ENCODE assay signal across 8 cellular contexts in the genomic region with DNA sequence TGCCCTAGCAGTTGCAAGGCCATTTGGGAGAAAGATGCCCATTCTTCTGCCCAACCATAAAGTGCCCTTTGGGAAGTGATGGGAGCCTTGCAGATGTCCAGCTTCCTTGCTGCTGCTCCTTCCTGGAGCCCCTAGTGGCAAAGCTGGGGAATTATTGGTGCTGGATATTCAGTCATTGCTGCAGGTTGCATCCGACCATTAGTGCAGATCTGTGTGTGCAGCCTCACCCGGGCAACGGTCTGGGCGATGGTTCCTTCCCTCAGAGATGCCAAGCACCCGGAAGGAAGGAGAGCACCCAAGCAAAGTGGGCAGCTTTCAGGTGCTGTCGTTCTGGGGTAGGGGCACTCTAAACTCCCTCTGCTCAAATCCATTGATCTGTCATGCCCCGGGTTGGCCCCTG.
DNase-seq lines count a peak whose midpoint lies in the region; ATAC-seq and TF ChIP-seq lines count a peak whose summit lies in the region.

No MANE protein-coding gene starts in this region.

- H3K27ac ChIP-seq in left lung: no peak overlapping the region

- no peaks in the 10 kb centered on the region for H3K36me3 ChIP-seq in left lung

- DNase-seq in NCI-H524 (lab: John Stamatoyannopoulos, UW) (peak; percentile 26 to 55), NCI-H524 treated with DMSO at 0.1 percent for 48 hours (lab: John Stamatoyannopoulos, UW) (no peak), NCI-H2029 treated with DMSO at 0.1 percent for 48 hours (lab: John Stamatoyannopoulos, UW) (peak; percentile 8), T47D (ENCODE audit: low read depth in 1 of 2, low spot score in 1 of 2) (peak; percentile 42 to 52), left lung (no peak)
- DNase-seq in stimulated activated naive CD4-positive, alpha-beta T cell (lab: John Stamatoyannopoulos, UW): no peak

- H3K4me3 ChIP-seq in left lung: no peak overlapping the region

- in situ Hi-C loops in T47D (cut with HindIII; ENCODE audit: low pct_unique_long_range_greater_than_20kb, low sequenced_read_pairs): no loop called here

- intact Hi-C loops in left lung (cut with DNase I): no loop called here

- H3K9me3 ChIP-seq in left lung: no peaks in the 10 kb centered on the region

- ATAC-seq in left lung (peak; percentile 41), GM19395 (IDR thresholded peaks at IDR 0.05; ENCODE audit: unreplicated experiment) (no peak), GM18861 (IDR thresholded peaks at IDR 0.05; ENCODE audit: unreplicated experiment) (no peak)

- peaks cover 0 to 5% of the 10 kb centered on the region in 2 donors for H3K4me1 ChIP-seq in left lung

- peak; percentile 47 to 69 for TF ChIP-seq CTCF in left lung (IDR thresholded peaks at IDR 0.05)

- H3K27me3 ChIP-seq in left lung: peaks cover 0 to 40% of the 10 kb centered on the region in 2 donors

Comparison
In these comparisons a context has a peak if more than half of its experiments do, and no peak if none do; other contexts are left out.
1. DNase-seq: peak in NCI-H524 (2 of 2), NCI-H2029 treated with DMSO at 0.1 percent for 48 hours (single experiment) and T47D (2 of 2); none in NCI-H524 treated with DMSO at 0.1 percent for 48 hours (single experiment), left lung (0 of 2) and stimulated activated naive CD4-positive, alpha-beta T cell (0 of 6).